1 cellular context compared by ENCODE assay signal in the genomic region with DNA sequence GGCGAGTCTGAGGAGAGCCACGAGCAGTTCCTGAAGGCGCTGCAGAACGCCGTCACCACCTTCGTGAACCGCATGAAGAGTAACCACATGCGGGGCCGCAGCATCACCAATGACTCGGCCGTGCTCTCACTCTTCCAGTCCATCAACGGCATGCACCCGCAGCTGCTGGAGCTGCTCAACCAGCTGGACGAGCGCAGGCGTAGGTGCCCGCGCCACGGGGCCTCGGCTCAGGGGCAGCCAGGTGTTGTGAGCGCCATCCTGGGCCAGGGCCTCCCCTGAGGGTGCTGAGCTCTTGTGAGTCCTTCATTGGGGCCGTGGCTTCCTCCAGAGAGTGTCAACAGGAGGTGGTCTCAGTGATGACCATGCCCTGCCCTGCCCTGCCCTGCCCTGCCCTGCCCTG.
TF ChIP-seq lines count a peak whose summit lies in the region.

No MANE protein-coding gene starts in this region.

TF ChIP-seq in IMR-90, 13 proteins besides CTCF, POLR2A, EP300 and RAD21:
- no peak for TF ChIP-seq MAZ (IDR thresholded peaks at IDR 0.05; ENCODE audit: borderline replicate concordance, low read depth, low read length)
- TF ChIP-seq CEBPB (IDR thresholded peaks at IDR 0.05; ENCODE audit: low read depth, low read length) = no peak
- no peak for TF ChIP-seq FOS (IDR thresholded peaks at IDR 0.05; ENCODE audit: low read depth, low read length)
- TF ChIP-seq RFX5 (IDR thresholded peaks at IDR 0.05; ENCODE audit: low read depth, low read length) = no peak
- TF ChIP-seq MAFK (IDR thresholded peaks at IDR 0.05; ENCODE audit: low read depth, low read length) = no peak
- TF ChIP-seq SMC3 (IDR thresholded peaks at IDR 0.05; ENCODE audit: low read depth, low read length) = no peak
- no peak for TF ChIP-seq USF2 (IDR thresholded peaks at IDR 0.05; ENCODE audit: low read depth, low read length)
- TF ChIP-seq MXI1 (IDR thresholded peaks at IDR 0.05; ENCODE audit: borderline replicate concordance, low read depth, low read length) = no peak
- no peak for TF ChIP-seq CHD1 (IDR thresholded peaks at IDR 0.05; ENCODE audit: low read depth, low read length)
- no peak for TF ChIP-seq BHLHE40 (IDR thresholded peaks at IDR 0.05; ENCODE audit: low read depth, low read length)
- TF ChIP-seq RCOR1 (IDR thresholded peaks at IDR 0.05; ENCODE audit: insufficient replicate concordance, low read length) = no peak
